Comparison of ENCODE assay signal across 8 cellular contexts in genomic region chr17:38867179-38867994, GRCh38. TPM values are rescaled to one million over a fixed set of nuclear protein-coding genes. Genes with fewer than 3 reads are reported as not detected.
A peak's percentile ranks its signal among the peaks of the same experiment; 100 is the strongest.
DNase-seq lines count a peak whose midpoint lies in the region.

No MANE protein-coding gene starts in this region.

- H3K4me3 ChIP-seq in effector memory CD4-positive, alpha-beta T cell (ENCODE audit: insufficient read depth, low read depth, low read length, poor library complexity, severe bottlenecking) = peak overlapping the region; percentile 85
- H3K4me3 ChIP-seq in mucosa of rectum (ENCODE audit: low read length in 2 of 2) = peak overlapping the region in 1 of 2 donors; percentile 86

- peak overlapping the region; percentile 87 for H3K27ac ChIP-seq in effector memory CD4-positive, alpha-beta T cell (ENCODE audit: insufficient read depth, low read length, poor library complexity, severe bottlenecking)
- H3K27ac ChIP-seq in mucosa of rectum (ENCODE audit: low read depth in 2 of 2, low read length in 2 of 2) = peak overlapping the region; percentile 96 to 99

- peak overlapping the region; percentile 28 to 89 for H3K9ac ChIP-seq in mucosa of rectum (ENCODE audit: low read depth in 1 of 2, low read length in 2 of 2)

- no peaks in the 10 kb centered on the region for H3K36me3 ChIP-seq in effector memory CD4-positive, alpha-beta T cell (ENCODE audit: control insufficient read depth, insufficient read depth, low read length)
- H3K36me3 ChIP-seq in mucosa of rectum (ENCODE audit: control insufficient read depth in 2 of 2, insufficient read depth in 2 of 2, low read length in 2 of 2) = peaks cover 0 to 1% of the 10 kb centered on the region in 2 donors

- no peaks in the 10 kb centered on the region for H3K9me3 ChIP-seq in effector memory CD4-positive, alpha-beta T cell (ENCODE audit: control insufficient read depth, low read length)
- no peaks in the 10 kb centered on the region for H3K9me3 ChIP-seq in mucosa of rectum (ENCODE audit: control insufficient read depth in 2 of 2, low read length in 2 of 2)

- DNase-seq in NCI-H510A treated with DMSO at 0.1 percent for 48 hours (lab: John Stamatoyannopoulos, UW) (peak; percentile 83), NCI-H510A (lab: John Stamatoyannopoulos, UW) (no peak), NCI-H460 (ENCODE audit: extremely low read depth, low read depth) (peak; percentile 76), GM19240 (ENCODE audit: insufficient read length, low spot score) (no peak)
- peak; percentile 38 to 44 for DNase-seq in activated CD4-positive, alpha-beta T cell treated with anti-CD3 and anti-CD28 coated beads, Interleukin-2, amount 50 U/mL, for 4 hours
- DNase-seq in effector memory CD4-positive, alpha-beta T cell = peak; percentile 44 to 55 (median 45)
- DNase-seq in stimulated activated naive CD4-positive, alpha-beta T cell treated with Interleukin-2 at 50 U/mL for 16 hours (lab: John Stamatoyannopoulos, UW) = peak; percentile 22

- no peaks in the 10 kb centered on the region for H3K27me3 ChIP-seq in effector memory CD4-positive, alpha-beta T cell (replicated peaks; ENCODE audit: control insufficient read depth, insufficient read depth, low read length, poor library complexity, severe bottlenecking)
- no peaks in the 10 kb centered on the region for H3K27me3 ChIP-seq in mucosa of rectum (ENCODE audit: control insufficient read depth in 2 of 2, insufficient read depth in 2 of 2, low read length in 2 of 2)

- peaks cover 15% of the 10 kb centered on the region for H3K4me1 ChIP-seq in effector memory CD4-positive, alpha-beta T cell (ENCODE audit: control insufficient read depth, insufficient read depth, low read length, poor library complexity, severe bottlenecking)
- peaks cover 9 to 20% of the 10 kb centered on the region in 2 donors for H3K4me1 ChIP-seq in mucosa of rectum (ENCODE audit: control insufficient read depth in 2 of 2, insufficient read depth in 2 of 2, low read length in 2 of 2)

RNA-seq across cellular contexts. Expression of gene LASP1, which starts 2.5 kb away (rescaled TPM):
- 73.7 and 77.6 TPM in 2 replicates for total RNA-seq in NCI-H460 (2014; rRNA removed; shearing (Covaris generic))
- 66.8 and 69.4 TPM in 2 replicates for polyA plus RNA-seq in NCI-H460 (2014; cell fraction: nucleus; rRNA removed)

RNA-seq across cellular contexts. Expression of gene RPL23, which starts 13.9 kb away (rescaled TPM):
- total RNA-seq in NCI-H460 (2014; rRNA removed; shearing (Covaris generic)) = 2,388 and 2,583 TPM in 2 replicates
- polyA plus RNA-seq in NCI-H460 (2014; cell fraction: nucleus; rRNA removed) = 1,576 and 1,622 TPM in 2 replicates

RNA-seq across cellular contexts. Expression of gene CWC25, which starts 42.3 kb away (rescaled TPM):
- 10.8 and 17.5 TPM in 2 replicates for total RNA-seq in NCI-H460 (2014; rRNA removed; shearing (Covaris generic))
- polyA plus RNA-seq in NCI-H460 (2014; cell fraction: nucleus; rRNA removed) = 22.2 and 35.6 TPM in 2 replicates

Comparison
In these comparisons a context has a peak if more than half of its experiments do, and no peak if none do; other contexts are left out.
1. DNase-seq: peak in NCI-H510A treated with DMSO at 0.1 percent for 48 hours (single experiment), NCI-H460 (single experiment), activated CD4-positive, alpha-beta T cell treated with anti-CD3 and anti-CD28 coated beads, Interleukin-2, amount 50 U/mL, for 4 hours (2 of 2), effector memory CD4-positive, alpha-beta T cell (3 of 3) and stimulated activated naive CD4-positive, alpha-beta T cell treated with Interleukin-2 at 50 U/mL for 16 hours (single experiment); none in NCI-H510A (single experiment) and GM19240 (single experiment).